Comparison of ENCODE assay signal across 26 cellular contexts in the genomic region with DNA sequence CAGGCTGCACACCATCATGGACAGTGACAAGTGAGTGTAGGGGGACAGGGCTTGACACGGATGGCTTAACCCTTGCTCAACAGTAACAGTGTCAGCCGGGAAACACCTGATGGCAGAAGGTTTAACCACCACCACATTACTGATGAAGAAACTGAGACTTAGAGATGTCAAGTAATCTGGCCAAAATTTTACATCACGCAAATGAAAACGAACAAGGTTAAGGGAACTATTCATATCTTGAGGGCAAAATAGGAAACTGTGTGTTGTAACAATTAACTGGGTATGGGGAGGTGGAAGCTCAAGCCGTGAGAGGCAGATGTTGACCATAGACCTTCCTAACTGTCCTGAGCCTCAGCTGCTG.
DNase-seq lines count a peak whose midpoint lies in the region; ATAC-seq and TF ChIP-seq lines count a peak whose summit lies in the region.
"Had no signal": no experiment of that assay in that cellular context is flagged by ENCODE, and none has a peak within 500 bp of the region (broad histone marks: within the 10 kb centered on the region; RNA-seq: fewer than 3 reads in every experiment).

No MANE protein-coding gene starts in this region.

- intact Hi-C loops in IMR-90 (cut with micrococcal nuclease) = no loop called here
- intact Hi-C loops in mucosa of descending colon (cut with DNase I, micrococcal nuclease) = no loop called here

- H3K79me2 ChIP-seq in mesendoderm (ENCODE audit: control insufficient read depth, insufficient read depth, low read length) = no peaks in the 10 kb centered on the region

- H3K4me1 ChIP-seq in IMR-90 (ENCODE audit: control insufficient read depth, insufficient read depth, low read length) = no peaks in the 10 kb centered on the region; the same call in 1 of the 2 replicates
- peaks cover 4% of the 10 kb centered on the region for H3K4me1 ChIP-seq in endodermal cell (ENCODE audit: control insufficient read depth, insufficient read depth, low read length)
- H3K4me1 ChIP-seq in neutrophil (ENCODE audit: control insufficient read depth in 1 of 2, insufficient read depth in 1 of 2, low read depth in 1 of 2, low read length in 1 of 2) = peaks cover 38 to 46% of the 10 kb centered on the region in 2 experiments
- H3K4me1 ChIP-seq in mesendoderm (ENCODE audit: control insufficient read depth, low read depth, low read length) = no peaks in the 10 kb centered on the region
- H3K4me1 ChIP-seq in mucosa of descending colon (ENCODE audit: low read depth) = no peaks in the 10 kb centered on the region
- H3K4me1 ChIP-seq: foreskin keratinocyte, uterus had no signal

- CTCF ChIA-PET in IMR-90 (lab: Yijun Ruan, JAX) = interaction anchor here (1.1 kb wide), 1 partner anchor 195 kb away, joined by 4 read pairs; no protein-coding TSS in a partner anchor

- POLR2A ChIA-PET in IMR-90 (lab: Charles Lee; ENCODE audit: unreplicated experiment) = no interaction called here

- H2AK5ac ChIP-seq in IMR-90 (ENCODE audit: low read depth, low read length) (peak overlapping the region; percentile 81; the same call in 1 of the 2 replicates), mesendoderm (ENCODE audit: low read length) (no peak overlapping the region)

- no peak overlapping the region for H3K4me3 Mint-ChIP-seq in endodermal cell
- H3K4me3 Mint-ChIP-seq: activated CD4-positive, alpha-beta T cell treated with anti-CD3 and anti-CD28 coated beads for 36 hours; activated CD8-positive, alpha-beta T cell treated with anti-CD3 and anti-CD28 coated beads for 36 hours; activated naive CD4-positive, alpha-beta T cell treated with anti-CD3 and anti-CD28 coated beads for 36 hours; central memory CD8-positive, alpha-beta T cell; mesothelial cell of epicardium had no signal

- no peaks in the 10 kb centered on the region for H4K20me1 ChIP-seq in IMR-90 (ENCODE audit: insufficient read depth, low read length)

- H2AFZ ChIP-seq in IMR-90 (replicated peaks; ENCODE audit: low read length, poor library complexity) = peak overlapping the region; percentile 37

- H2AK9ac ChIP-seq in IMR-90 (replicated peaks; ENCODE audit: low read depth, low read length, poor library complexity) = peak overlapping the region; percentile 7

- in situ Hi-C loops in IMR-90 (cut with MboI; ENCODE audit: low sequenced_read_pairs) = no loop called here

- H3K27me3 Mint-ChIP-seq in endodermal cell (ENCODE audit: insufficient read depth) = peaks cover 3% of the 10 kb centered on the region
- H3K27me3 Mint-ChIP-seq: activated CD4-positive, alpha-beta T cell treated with anti-CD3 and anti-CD28 coated beads for 36 hours; activated CD8-positive, alpha-beta T cell treated with anti-CD3 and anti-CD28 coated beads for 36 hours; central memory CD8-positive, alpha-beta T cell; naive B cell had no signal

- H3K9me3 ChIP-seq in IMR-90 (ENCODE audit: control insufficient read depth, insufficient read depth, low read length) = no peaks in the 10 kb centered on the region
- no peaks in the 10 kb centered on the region for H3K9me3 ChIP-seq in endodermal cell (ENCODE audit: control insufficient read depth, low read length)
- no peaks in the 10 kb centered on the region for H3K9me3 ChIP-seq in neutrophil
- no peaks in the 10 kb centered on the region for H3K9me3 ChIP-seq in mucosa of descending colon
- H3K9me3 ChIP-seq: body of pancreas, esophagus muscularis mucosa, uterus had no signal

- H3K4ac ChIP-seq in IMR-90 (ENCODE audit: low read depth, low read length) = no peak overlapping the region
- no peak overlapping the region for H3K4ac ChIP-seq in mesendoderm (ENCODE audit: low read depth, low read length)

- H3K18ac ChIP-seq in IMR-90 (ENCODE audit: low read depth, low read length) (no peak overlapping the region), mesendoderm (ENCODE audit: low read length) (no peak overlapping the region)

- H4K5ac ChIP-seq in IMR-90 (ENCODE audit: low read depth, low read length) (no peak overlapping the region), mesendoderm (ENCODE audit: low read length) (no peak overlapping the region)

- H3K23ac ChIP-seq in IMR-90 (ENCODE audit: low read depth, low read length) = no peak overlapping the region
- no peak overlapping the region for H3K23ac ChIP-seq in mesendoderm (ENCODE audit: low read length)

- H3K9ac ChIP-seq in IMR-90 (ENCODE audit: low read depth, low read length) (no peak overlapping the region), endodermal cell (ENCODE audit: extremely low read depth, low read length, poor library complexity, severe bottlenecking) (no peak overlapping the region), mesendoderm (ENCODE audit: low read length) (no peak overlapping the region)

- no peak overlapping the region for H4K91ac ChIP-seq in IMR-90 (ENCODE audit: insufficient read depth, low read depth, low read length)

- H2BK15ac ChIP-seq in IMR-90 (ENCODE audit: low read depth, low read length) (no peak overlapping the region), mesendoderm (replicated peaks; ENCODE audit: low read depth) (no peak overlapping the region)

- peak overlapping the region; percentile 20 for H3K27ac Mint-ChIP-seq in endodermal cell
- H3K27ac Mint-ChIP-seq: activated CD4-positive, alpha-beta T cell treated with anti-CD3 and anti-CD28 coated beads for 36 hours; activated CD8-positive, alpha-beta T cell treated with anti-CD3 and anti-CD28 coated beads for 36 hours; activated naive CD4-positive, alpha-beta T cell treated with anti-CD3 and anti-CD28 coated beads for 36 hours; mesothelial cell of epicardium had no signal

- no peaks in the 10 kb centered on the region for H3K9me3 Mint-ChIP-seq in endodermal cell
- H3K9me3 Mint-ChIP-seq: activated CD8-positive, alpha-beta T cell treated with anti-CD3 and anti-CD28 coated beads for 36 hours; activated naive CD4-positive, alpha-beta T cell treated with anti-CD3 and anti-CD28 coated beads for 36 hours; central memory CD8-positive, alpha-beta T cell; naive B cell had no signal

- no CpG with 5 or more reads among the region's 5 CpGs for WGBS in IMR-90 (ENCODE audit: extremely low coverage in 2 of 2, insufficient read length in 1 of 2), 2 experiments
- 88 to 94% methylated on average over 3 to 5 of the region's 5 CpGs for WGBS in endodermal cell (ENCODE audit: insufficient coverage in 1 of 2, insufficient read length in 1 of 2), 2 experiments
- no CpG with 5 or more reads among the region's 5 CpGs for WGBS in mesendoderm (ENCODE audit: extremely low coverage, insufficient coverage, low lambda C conversion rate)

- H4K8ac ChIP-seq in IMR-90 (ENCODE audit: low read depth in 2 of 2, low read length in 2 of 2) (no peak overlapping the region), mesendoderm (ENCODE audit: low read depth, low read length) (no peak overlapping the region)

- TF ChIP-seq RAD21 in IMR-90 (IDR thresholded peaks at IDR 0.05; ENCODE audit: low read length) = no peak

- H3K4me2 ChIP-seq in IMR-90 (ENCODE audit: low read depth, low read length) (no peak overlapping the region; the same call in 1 of the 2 replicates), mesendoderm (ENCODE audit: low read length) (no peak overlapping the region)

- no peak overlapping the region for H2BK120ac ChIP-seq in IMR-90 (ENCODE audit: low read depth, low read length)
- no peak overlapping the region for H2BK120ac ChIP-seq in mesendoderm (ENCODE audit: low read depth, low read length)

- H3K56ac ChIP-seq in IMR-90 (ENCODE audit: extremely low read depth, insufficient read depth, low read length) = no peak overlapping the region
- no peak overlapping the region for H3K56ac ChIP-seq in mesendoderm (ENCODE audit: low read length)

- H3K27ac ChIP-seq in IMR-90 (ENCODE audit: insufficient read depth, low read length) (no peak overlapping the region), endodermal cell (ENCODE audit: low read depth, low read length) (no peak overlapping the region), neutrophil (peak overlapping the region; percentile 71), mesendoderm (ENCODE audit: low read depth, low read length) (no peak overlapping the region)
- H3K27ac ChIP-seq: body of pancreas, esophagus muscularis mucosa, foreskin keratinocyte, uterus had no signal

- no peaks in the 10 kb centered on the region for H3K79me1 ChIP-seq in IMR-90 (ENCODE audit: low read depth in 1 of 2, low read length in 2 of 2)
- H3K79me1 ChIP-seq in mesendoderm (ENCODE audit: low read length) = no peaks in the 10 kb centered on the region

- no peak overlapping the region; the same call in 1 of the 2 replicates for H2BK20ac ChIP-seq in IMR-90 (ENCODE audit: low read depth, low read length)

- no peak for TF ChIP-seq POLR2A in IMR-90 (IDR thresholded peaks at IDR 0.05; ENCODE audit: low read depth, low read length)

- H3K4me3 ChIP-seq in IMR-90 (ENCODE audit: insufficient read depth, low read depth, low read length) (no peak overlapping the region), endodermal cell (ENCODE audit: low read length) (no peak overlapping the region), neutrophil (ENCODE audit: low read depth in 1 of 2, low read length in 1 of 2) (no peak overlapping the region), mesendoderm (ENCODE audit: low read length) (no peak overlapping the region), mucosa of descending colon (no peak overlapping the region)
- H3K4me3 ChIP-seq: body of pancreas, esophagus muscularis mucosa, K562, uterus had no signal

- no peaks in the 10 kb centered on the region for H3K36me3 ChIP-seq in IMR-90 (ENCODE audit: control insufficient read depth, insufficient read depth, low read length)
- H3K36me3 ChIP-seq in endodermal cell (ENCODE audit: control insufficient read depth, insufficient read depth, low read length) = no peaks in the 10 kb centered on the region
- no peaks in the 10 kb centered on the region for H3K36me3 ChIP-seq in neutrophil
- no peaks in the 10 kb centered on the region for H3K36me3 ChIP-seq in mesendoderm (ENCODE audit: control insufficient read depth, insufficient read depth, low read length)
- no peaks in the 10 kb centered on the region for H3K36me3 ChIP-seq in mucosa of descending colon (ENCODE audit: low read depth)
- H3K36me3 ChIP-seq: esophagus muscularis mucosa, uterus had no signal

- no peak overlapping the region for H3K14ac ChIP-seq in IMR-90 (replicated peaks; ENCODE audit: low read depth, low read length)

- peaks cover 4% of the 10 kb centered on the region; the same call in 1 of the 2 replicates for H3K9me1 ChIP-seq in IMR-90 (ENCODE audit: insufficient read depth, low read length)

- DNase-seq in GF-D8 (lab: John Stamatoyannopoulos, UW) (peak; percentile 71), IMR-90 (no peak), endodermal cell (no peak), mesendoderm (no peak), mucosa of descending colon (no peak), NCI-H2196 treated with DMSO at 0.1 percent for 48 hours (lab: John Stamatoyannopoulos, UW; ENCODE audit: unreplicated experiment) (no peak)
- DNase-seq: activated CD4-positive, alpha-beta T cell treated with anti-CD3 and anti-CD28 coated beads for 36 hours; activated CD8-positive, alpha-beta T cell treated with anti-CD3 and anti-CD28 coated beads for 36 hours; activated naive CD4-positive, alpha-beta T cell treated with anti-CD3 and anti-CD28 coated beads for 36 hours; body of pancreas; foreskin keratinocyte; head of caudate nucleus; kidney glomerular epithelial cell; naive B cell; NCI-H2029 treated with DMSO at 0.1 percent for 48 hours; NCI-H2227 treated with DMSO at 0.1 percent for 48 hours; NCI-H526 treated with DMSO at 0.1 percent for 48 hours; SIG-M5; stimulated activated naive CD4-positive, alpha-beta T cell; T-helper 9 cell; uterus had no signal

- H3K4me1 Mint-ChIP-seq in endodermal cell = peaks cover 37% of the 10 kb centered on the region
- H3K4me1 Mint-ChIP-seq: mesothelial cell of epicardium had no signal

- ATAC-seq in IMR-90 (ENCODE audit: low read depth) (no peak; the same call in 1 of the 2 replicates), mucosa of descending colon (no peak)
- ATAC-seq: activated CD4-positive, alpha-beta T cell treated with anti-CD3 and anti-CD28 coated beads for 36 hours; activated CD8-positive, alpha-beta T cell treated with anti-CD3 and anti-CD28 coated beads for 36 hours; body of pancreas; foreskin keratinocyte; K562 had no signal

- no peak for TF ChIP-seq CTCF in IMR-90 (conservative IDR thresholded peaks at IDR 0.05; ENCODE audit: low read depth, low read length)
- TF ChIP-seq CTCF in endodermal cell (conservative IDR thresholded peaks at IDR 0.05) = no peak
- TF ChIP-seq CTCF in neutrophil (IDR thresholded peaks at IDR 0.05) = no peak
- no peak for TF ChIP-seq CTCF in mucosa of descending colon (IDR thresholded peaks at IDR 0.05)

- dilution Hi-C loops in IMR-90 (cut with HindIII; ENCODE audit: low sequenced_read_pairs, unreplicated experiment) = no loop called here

- H3K27me3 ChIP-seq in IMR-90 (ENCODE audit: control insufficient read depth, insufficient read depth, low read length) (no peaks in the 10 kb centered on the region), endodermal cell (ENCODE audit: control insufficient read depth, insufficient read depth, low read length, poor library complexity, severe bottlenecking) (no peaks in the 10 kb centered on the region), neutrophil (no peaks in the 10 kb centered on the region), mesendoderm (ENCODE audit: insufficient read depth, low read length, poor library complexity) (no peaks in the 10 kb centered on the region)
- H3K27me3 ChIP-seq: body of pancreas, esophagus muscularis mucosa, foreskin keratinocyte, uterus had no signal

- H2BK5ac ChIP-seq in IMR-90 (ENCODE audit: low read depth, low read length, poor library complexity, severe bottlenecking) (no peak overlapping the region), mesendoderm (ENCODE audit: low read length) (no peak overlapping the region)

- BruUV-seq in IMR-90 (replicated peaks; lab: Mats Ljungman, UMichigan) = no TSS peak

- no peaks in the 10 kb centered on the region for H3K36me3 Mint-ChIP-seq in endodermal cell (ENCODE audit: low read depth)
- H3K36me3 Mint-ChIP-seq: mesothelial cell of epicardium had no signal
